In the genomic region with DNA sequence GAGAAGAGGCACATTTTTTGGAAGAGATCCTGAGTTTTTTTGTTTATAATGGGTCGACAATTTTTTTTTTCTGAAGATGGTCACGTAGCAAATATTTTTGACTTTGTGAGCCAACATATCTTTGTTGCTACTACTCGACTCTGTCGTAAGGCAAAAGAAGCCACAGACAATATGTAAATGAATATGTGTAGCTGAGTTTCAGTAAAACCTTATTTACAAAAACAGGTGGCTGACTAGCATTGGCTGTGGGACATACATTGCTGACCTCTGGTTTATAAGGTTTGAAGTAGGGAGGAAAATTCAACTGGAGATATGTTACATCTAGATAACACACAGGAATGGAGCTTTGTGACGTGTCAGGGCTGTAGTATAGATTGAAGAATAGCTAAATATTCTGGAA, we compare ENCODE assay signal across 9 cellular contexts. TPM values are rescaled to one million over a fixed set of nuclear protein-coding genes. Genes with fewer than 3 reads are reported as not detected.
"Had no signal": no experiment of that assay in that cellular context is flagged by ENCODE, and none has a peak within 500 bp of the region (broad histone marks: within the 10 kb centered on the region; RNA-seq: fewer than 3 reads in every experiment).

No MANE protein-coding gene starts in this region.

- ATAC-seq: GM23338 had no signal

- FAIRE-seq: H1, H54, HTR-8/SVneo had no signal

- H2AFZ ChIP-seq: GM23338 had no signal

- H3K4me3 ChIP-seq: GM23338 had no signal

- H3K4me2 ChIP-seq: GM23338, KMS-11 had no signal

- DNase-seq: H9, KBM-7 had no signal

- H3K27ac ChIP-seq: KMS-11 had no signal

- H3K9ac ChIP-seq: KMS-11 had no signal

RNA-seq across cellular contexts. Expression of a gene that starts 22.5 kb away (rescaled TPM):
- total RNA-seq: HT-29, IMR-90 had no signal
- polyA plus RNA-seq: IMR-90 had no signal
